1 cellular context compared by ENCODE assay signal in genomic region chr9:37464426-37465248, GRCh38.
TF ChIP-seq lines count a peak whose summit lies in the region.

No MANE protein-coding gene starts in this region.

TF ChIP-seq in A549, 52 proteins besides CTCF, POLR2A, EP300 and RAD21 (continued from another document):
- peak in 1 of 2 experiments; percentile 66; a peak in 3 of 5 replicates for TF ChIP-seq JUN (IDR thresholded peaks at IDR 0.05)
- TF ChIP-seq HEYL (CRISPR knock-in tag; IDR thresholded peaks at IDR 0.05), result no peak
- 0 out of 2 replicates have a peak, but pooled peaks have one; percentile 60 for TF ChIP-seq HOXA7 (CRISPR knock-in tag; IDR thresholded peaks at IDR 0.05)
- TF ChIP-seq, protein P1, sequence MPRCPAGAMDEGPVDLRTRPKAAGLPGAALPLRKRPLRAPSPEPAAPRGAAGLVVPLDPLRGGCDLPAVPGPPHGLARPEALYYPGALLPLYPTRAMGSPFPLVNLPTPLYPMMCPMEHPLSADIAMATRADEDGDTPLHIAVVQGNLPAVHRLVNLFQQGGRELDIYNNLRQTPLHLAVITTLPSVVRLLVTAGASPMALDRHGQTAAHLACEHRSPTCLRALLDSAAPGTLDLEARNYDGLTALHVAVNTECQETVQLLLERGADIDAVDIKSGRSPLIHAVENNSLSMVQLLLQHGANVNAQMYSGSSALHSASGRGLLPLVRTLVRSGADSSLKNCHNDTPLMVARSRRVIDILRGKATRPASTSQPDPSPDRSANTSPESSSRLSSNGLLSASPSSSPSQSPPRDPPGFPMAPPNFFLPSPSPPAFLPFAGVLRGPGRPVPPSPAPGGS (IDR thresholded peaks at IDR 0.05), result no peak; the same call in 2 of the 3 replicates
- TF ChIP-seq MAX (IDR thresholded peaks at IDR 0.05), result peak; percentile 73
- TF ChIP-seq, protein P2, sequence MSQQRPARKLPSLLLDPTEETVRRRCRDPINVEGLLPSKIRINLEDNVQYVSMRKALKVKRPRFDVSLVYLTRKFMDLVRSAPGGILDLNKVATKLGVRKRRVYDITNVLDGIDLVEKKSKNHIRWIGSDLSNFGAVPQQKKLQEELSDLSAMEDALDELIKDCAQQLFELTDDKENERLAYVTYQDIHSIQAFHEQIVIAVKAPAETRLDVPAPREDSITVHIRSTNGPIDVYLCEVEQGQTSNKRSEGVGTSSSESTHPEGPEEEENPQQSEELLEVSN (IDR thresholded peaks at IDR 0.05; ENCODE audit: borderline replicate concordance, low read depth), result peak; percentile 70
- no peak for TF ChIP-seq FOSL2 (IDR thresholded peaks at IDR 0.05)
- TF ChIP-seq FOSL2 (CRISPR knock-in tag; IDR thresholded peaks at IDR 0.05), result no peak
- TF ChIP-seq GATA3 (IDR thresholded peaks at IDR 0.05; ENCODE audit: borderline replicate concordance), result 0 out of 2 replicates have a peak, but pooled peaks have one; percentile 32
- TF ChIP-seq CHD4 (IDR thresholded peaks at IDR 0.05; ENCODE audit: borderline replicate concordance), result no peak
- TF ChIP-seq CBX8 (IDR thresholded peaks at IDR 0.05), result no peak
- no peak for TF ChIP-seq SREBF2 (IDR thresholded peaks at IDR 0.05)
- no peak for TF ChIP-seq ELK1 (IDR thresholded peaks at IDR 0.05; ENCODE audit: low read depth, low read length)
- TF ChIP-seq SMC3 (IDR thresholded peaks at IDR 0.05), result no peak
- TF ChIP-seq PHF8 (IDR thresholded peaks at IDR 0.05; ENCODE audit: borderline replicate concordance, low read depth), result peak; percentile 68; the same call in 1 of the 2 replicates
- no peak for TF ChIP-seq RNF2 (IDR thresholded peaks at IDR 0.05; ENCODE audit: borderline replicate concordance, low read depth)
- TF ChIP-seq TFCP2L1 (CRISPR knock-in tag; IDR thresholded peaks at IDR 0.05), result no peak
- no peak for TF ChIP-seq FOXS1 (CRISPR knock-in tag; IDR thresholded peaks at IDR 0.05)
- no peak for TF ChIP-seq HOXB13 (CRISPR knock-in tag; IDR thresholded peaks at IDR 0.05; ENCODE audit: low read depth)
- no peak for TF ChIP-seq ZNF302 (CRISPR knock-in tag; IDR thresholded peaks at IDR 0.05)
- TF ChIP-seq MYC (IDR thresholded peaks at IDR 0.05; ENCODE audit: borderline replicate concordance, low read length), result peak; percentile 66; the same call in 1 of the 2 replicates
- TF ChIP-seq HMGXB4 (CRISPR knock-in tag; IDR thresholded peaks at IDR 0.05; ENCODE audit: borderline replicate concordance), result no peak
- no peak for TF ChIP-seq ZSCAN20 (CRISPR knock-in tag; IDR thresholded peaks at IDR 0.05)
- no peak for TF ChIP-seq ATOH8 (CRISPR knock-in tag; IDR thresholded peaks at IDR 0.05; ENCODE audit: low read depth)
- TF ChIP-seq MAZ (IDR thresholded peaks at IDR 0.05; ENCODE audit: borderline replicate concordance, low read depth, low read length), result no peak
- 0 out of 2 replicates have a peak, but pooled peaks have one; percentile 54 for TF ChIP-seq HOXB5 (CRISPR knock-in tag; IDR thresholded peaks at IDR 0.05)
- TF ChIP-seq RFX5 (IDR thresholded peaks at IDR 0.05), result no peak
- no peak for TF ChIP-seq ZC3H11A (IDR thresholded peaks at IDR 0.05)
- no peak for TF ChIP-seq NFE2L2 (conservative IDR thresholded peaks at IDR 0.05; ENCODE audit: low read length)
- TF ChIP-seq ZFP36 (IDR thresholded peaks at IDR 0.05; ENCODE audit: borderline replicate concordance, partially characterized antibody), result no peak
- no peak for TF ChIP-seq KDM1A (IDR thresholded peaks at IDR 0.05; ENCODE audit: low read depth)
- TF ChIP-seq, protein P3, sequence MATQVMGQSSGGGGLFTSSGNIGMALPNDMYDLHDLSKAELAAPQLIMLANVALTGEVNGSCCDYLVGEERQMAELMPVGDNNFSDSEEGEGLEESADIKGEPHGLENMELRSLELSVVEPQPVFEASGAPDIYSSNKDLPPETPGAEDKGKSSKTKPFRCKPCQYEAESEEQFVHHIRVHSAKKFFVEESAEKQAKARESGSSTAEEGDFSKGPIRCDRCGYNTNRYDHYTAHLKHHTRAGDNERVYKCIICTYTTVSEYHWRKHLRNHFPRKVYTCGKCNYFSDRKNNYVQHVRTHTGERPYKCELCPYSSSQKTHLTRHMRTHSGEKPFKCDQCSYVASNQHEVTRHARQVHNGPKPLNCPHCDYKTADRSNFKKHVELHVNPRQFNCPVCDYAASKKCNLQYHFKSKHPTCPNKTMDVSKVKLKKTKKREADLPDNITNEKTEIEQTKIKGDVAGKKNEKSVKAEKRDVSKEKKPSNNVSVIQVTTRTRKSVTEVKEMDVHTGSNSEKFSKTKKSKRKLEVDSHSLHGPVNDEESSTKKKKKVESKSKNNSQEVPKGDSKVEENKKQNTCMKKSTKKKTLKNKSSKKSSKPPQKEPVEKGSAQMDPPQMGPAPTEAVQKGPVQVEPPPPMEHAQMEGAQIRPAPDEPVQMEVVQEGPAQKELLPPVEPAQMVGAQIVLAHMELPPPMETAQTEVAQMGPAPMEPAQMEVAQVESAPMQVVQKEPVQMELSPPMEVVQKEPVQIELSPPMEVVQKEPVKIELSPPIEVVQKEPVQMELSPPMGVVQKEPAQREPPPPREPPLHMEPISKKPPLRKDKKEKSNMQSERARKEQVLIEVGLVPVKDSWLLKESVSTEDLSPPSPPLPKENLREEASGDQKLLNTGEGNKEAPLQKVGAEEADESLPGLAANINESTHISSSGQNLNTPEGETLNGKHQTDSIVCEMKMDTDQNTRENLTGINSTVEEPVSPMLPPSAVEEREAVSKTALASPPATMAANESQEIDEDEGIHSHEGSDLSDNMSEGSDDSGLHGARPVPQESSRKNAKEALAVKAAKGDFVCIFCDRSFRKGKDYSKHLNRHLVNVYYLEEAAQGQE (IDR thresholded peaks at IDR 0.05), result no peak
- no peak for TF ChIP-seq PBX3 (IDR thresholded peaks at IDR 0.05)
- no peak for TF ChIP-seq ESRRA (IDR thresholded peaks at IDR 0.05; ENCODE audit: borderline replicate concordance, low read length)
- TF ChIP-seq EHF (CRISPR knock-in tag; IDR thresholded peaks at IDR 0.05), result no peak
- no peak for TF ChIP-seq EHMT2 (IDR thresholded peaks at IDR 0.05; ENCODE audit: low read depth)
- no peak for TF ChIP-seq RARB (CRISPR knock-in tag; IDR thresholded peaks at IDR 0.05)
- TF ChIP-seq FOSB (CRISPR knock-in tag; IDR thresholded peaks at IDR 0.05), result no peak
- no peak for TF ChIP-seq RCOR1 (IDR thresholded peaks at IDR 0.05; ENCODE audit: low read depth, low read length)
- no peak for TF ChIP-seq NR3C1 (IDR thresholded peaks at IDR 0.05)
- no peak for TF ChIP-seq BHLHE40 (IDR thresholded peaks at IDR 0.05; ENCODE audit: low read depth, low read length)
- TF ChIP-seq CBX2 (IDR thresholded peaks at IDR 0.05; ENCODE audit: borderline replicate concordance, low read depth), result no peak
- no peak for TF ChIP-seq POLR2AphosphoS2 (conservative IDR thresholded peaks at IDR 0.05; ENCODE audit: low read length)
